Comparison of ENCODE assay signal across 19 cellular contexts in genomic region chr10:50461834-50462233, GRCh38.
"Had no signal": no experiment of that assay in that cellular context is flagged by ENCODE, and none has a peak within 500 bp of the region (broad histone marks: within the 10 kb centered on the region; RNA-seq: fewer than 3 reads in every experiment).

No MANE protein-coding gene starts in this region.

- H3K27ac ChIP-seq: left ventricle myocardium inferior, ovary, right atrium auricular region, right lobe of liver, suprapubic skin, thoracic aorta, tibial artery, upper lobe of left lung, vagina had no signal

- ATAC-seq: naive thymus-derived CD4-positive, alpha-beta T cell; natural killer cell treated with Interleukin-12 subunit alpha and Interleukin-12 subunit beta and Interleukin-15 and Interleukin-18, amount 100 ng/mL, for 72 hours; right lobe of liver; stimulated activated effector memory CD8-positive, alpha-beta T cell treated with anti-CD3 and anti-CD28 coated beads, Interleukin-12 subunit alpha, Interleukin-12 subunit beta, amount 100 ng/mL, for 72 hours had no signal

- DNase-seq: hypothalamus; immature natural killer cell; kidney; left ventricle myocardium inferior; mesendoderm; naive thymus-derived CD4-positive, alpha-beta T cell; ovary; right lobe of liver; stimulated activated CD4-positive, alpha-beta T cell treated with anti-CD3 and anti-CD28 coated beads, Interleukin-12 subunit alpha, Interleukin-12 subunit beta, amount 100 ng/mL, for 4 hours; stimulated activated CD4-positive, alpha-beta T cell treated with anti-CD3 and anti-CD28 coated beads, Interleukin-4, amount 100 ng/mL, for 24 hours; stimulated activated naive CD4-positive, alpha-beta T cell; tibial artery; upper lobe of left lung had no signal
